ENCODE assay signal across 8 cellular contexts in the genomic region with DNA sequence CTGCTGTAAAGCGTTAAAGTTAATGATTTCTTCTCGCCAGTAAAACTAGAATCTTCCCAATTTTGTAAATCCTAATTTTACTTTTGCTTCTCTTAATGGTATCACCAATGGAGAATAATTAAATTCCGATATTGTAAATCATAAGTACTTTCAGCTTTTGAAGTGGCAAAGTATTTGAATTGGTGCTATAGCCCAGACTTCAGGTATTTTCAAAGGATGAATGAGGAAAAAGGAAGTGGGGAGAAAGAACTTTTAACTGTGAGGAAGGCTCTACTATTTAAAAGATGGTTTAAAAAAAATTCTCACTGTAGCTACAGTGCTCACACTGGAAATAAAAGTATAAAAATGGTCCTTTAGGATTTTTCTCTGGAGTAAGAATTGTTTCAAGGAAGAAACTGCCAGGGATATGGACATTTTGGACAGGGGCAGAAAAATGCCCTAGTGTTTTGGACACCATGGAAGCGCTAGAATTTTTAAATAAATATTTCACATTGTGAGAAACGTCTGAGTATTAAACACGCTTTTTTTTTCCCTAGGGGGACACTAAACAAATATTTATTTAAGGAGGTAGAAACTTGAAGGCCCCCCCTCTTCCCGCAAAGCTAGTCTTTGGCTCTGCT. TPM values are rescaled to one million over a fixed set of nuclear protein-coding genes. Genes with fewer than 3 reads are reported as not detected.
DNase-seq lines count a peak whose midpoint lies in the region; ATAC-seq and TF ChIP-seq lines count a peak whose summit lies in the region.

No MANE protein-coding gene starts in this region.

- POLR2A ChIA-PET in HEK293 (lab: Yijun Ruan, JAX) (interaction anchor here (0.6 to 2.1 kb wide), 7 partner anchors 16 to 250 kb away, joined by 3 to 8 read pairs (median 5); no protein-coding TSS in a partner anchor), activated B cell treated with CpG ODN at 0.5 μM for 24 hours (lab: Charles Lee) (interaction anchor here (0.6 to 3.5 kb wide), 25 partner anchors 10 to 284 kb away, joined by 3 to 29 read pairs (median 4); no protein-coding TSS in a partner anchor)

- H2AFZ ChIP-seq in hepatocyte, result peak overlapping the region; percentile 92

- H3K27ac ChIP-seq in HEK293 (ENCODE audit: extremely low read depth, low read depth, low read length) (peak overlapping the region; percentile 98), hepatocyte (peak overlapping the region; percentile 99), skin epidermis (peak overlapping the region in 20 of 21 experiments; percentile 89 to 100 (median 98))

- H3K9me2 ChIP-seq in hepatocyte (replicated peaks; ENCODE audit: insufficient read depth), result no peaks in the 10 kb centered on the region

- no peak for ATAC-seq in activated B cell treated with CpG ODN at 0.5 μM for 24 hours (ENCODE audit: low read depth)
- ATAC-seq in HG03469 (IDR thresholded peaks at IDR 0.05; ENCODE audit: unreplicated experiment), result no peak
- ATAC-seq in HG03135 (IDR thresholded peaks at IDR 0.05; ENCODE audit: unreplicated experiment), result no peak

- CTCF ChIA-PET in HEK293 (lab: Yijun Ruan, JAX), result interaction anchor here (0.7 to 1.8 kb wide), 3 partner anchors 116 to 201 kb away, joined by 3 to 7 read pairs (median 5); no protein-coding TSS in a partner anchor
- CTCF ChIA-PET in activated B cell treated with CpG ODN at 0.5 μM for 24 hours (lab: Charles Lee), result interaction anchor here (1.4 to 1.9 kb wide), 2 partner anchors 65 to 116 kb away, joined by 3 to 7 read pairs; no protein-coding TSS in a partner anchor

- H3K36me3 Mint-ChIP-seq in activated B cell treated with CpG ODN at 0.5 μM for 24 hours (ENCODE audit: low read depth), result peaks cover 7% of the 10 kb centered on the region

- H3K4me3 Mint-ChIP-seq in activated B cell treated with CpG ODN at 0.5 μM for 24 hours, result peak overlapping the region; percentile 86

- H3K4me1 Mint-ChIP-seq in activated B cell treated with CpG ODN at 0.5 μM for 24 hours, result peaks cover 30% of the 10 kb centered on the region

- TF ChIP-seq CTCF in HEK293 (tag by site-specific recombination; IDR thresholded peaks at IDR 0.05), result no peak
- no peak for TF ChIP-seq CTCF in activated B cell treated with CpG ODN at 0.5 μM for 24 hours (IDR thresholded peaks at IDR 0.05)
- TF ChIP-seq CTCF in hepatocyte (IDR thresholded peaks at IDR 0.05; ENCODE audit: poor library complexity), result no peak

- DNase-seq in activated B cell treated with CpG ODN at 0.5 μM for 24 hours (no peak), hepatocyte (ENCODE audit: low spot score) (no peak), GM19238 (ENCODE audit: insufficient read length, low spot score) (no peak), H4 (ENCODE audit: low spot score) (no peak)

- no peaks in the 10 kb centered on the region for H3K27me3 ChIP-seq in hepatocyte

- H3K27ac Mint-ChIP-seq in activated B cell treated with CpG ODN at 0.5 μM for 24 hours, result peak overlapping the region; percentile 87

- H3K4me3 ChIP-seq in HEK293 (ENCODE audit: low read depth, low read length) (peak overlapping the region; percentile 76), hepatocyte (peak overlapping the region; percentile 90), skin epidermis (peak overlapping the region; percentile 78 to 98 (median 89))

- no peaks in the 10 kb centered on the region for H3K9me3 ChIP-seq in HEK293 (ENCODE audit: control insufficient read depth, insufficient read depth, low read depth, low read length)
- no peaks in the 10 kb centered on the region for H3K9me3 ChIP-seq in hepatocyte (ENCODE audit: low read depth)

- 40% methylated on average over 7 of the region's 7 CpGs for WGBS in hepatocyte (ENCODE audit: low lambda C conversion rate, missing lambda C conversion rate)

- H3K79me2 ChIP-seq in hepatocyte, result peaks cover 44% of the 10 kb centered on the region

- H3K4me1 ChIP-seq in HEK293 (ENCODE audit: control insufficient read depth, insufficient read depth, low read length), result peaks cover 9% of the 10 kb centered on the region
- peaks cover 21% of the 10 kb centered on the region for H3K4me1 ChIP-seq in hepatocyte (ENCODE audit: insufficient read depth)

- no peaks in the 10 kb centered on the region for H3K9me3 Mint-ChIP-seq in activated B cell treated with CpG ODN at 0.5 μM for 24 hours

- peak overlapping the region; percentile 84 for H3K4me2 ChIP-seq in hepatocyte

- intact Hi-C loops in activated B cell treated with CpG ODN at 0.5 μM for 24 hours (cut with micrococcal nuclease), result loop anchor here (5.0 kb wide), 6 partner anchors 56 to 559 kb away; a partner anchor contains a TSS

- H3K36me3 ChIP-seq in HEK293 (ENCODE audit: control insufficient read depth in 2 of 2, insufficient read depth in 1 of 2, low read length in 2 of 2), result no peaks in the 10 kb centered on the region
- H3K36me3 ChIP-seq in hepatocyte (replicated peaks; ENCODE audit: insufficient read depth, low read depth), result no peaks in the 10 kb centered on the region

- no peaks in the 10 kb centered on the region for H3K27me3 Mint-ChIP-seq in activated B cell treated with CpG ODN at 0.5 μM for 24 hours

- peaks cover 26% of the 10 kb centered on the region for H4K20me1 ChIP-seq in hepatocyte (ENCODE audit: insufficient read depth, poor library complexity, severe bottlenecking)

TF ChIP-seq in HEK293, 187 proteins besides CTCF, POLR2A, EP300 and RAD21 (continues in another document):
- TF ChIP-seq, protein P1, sequence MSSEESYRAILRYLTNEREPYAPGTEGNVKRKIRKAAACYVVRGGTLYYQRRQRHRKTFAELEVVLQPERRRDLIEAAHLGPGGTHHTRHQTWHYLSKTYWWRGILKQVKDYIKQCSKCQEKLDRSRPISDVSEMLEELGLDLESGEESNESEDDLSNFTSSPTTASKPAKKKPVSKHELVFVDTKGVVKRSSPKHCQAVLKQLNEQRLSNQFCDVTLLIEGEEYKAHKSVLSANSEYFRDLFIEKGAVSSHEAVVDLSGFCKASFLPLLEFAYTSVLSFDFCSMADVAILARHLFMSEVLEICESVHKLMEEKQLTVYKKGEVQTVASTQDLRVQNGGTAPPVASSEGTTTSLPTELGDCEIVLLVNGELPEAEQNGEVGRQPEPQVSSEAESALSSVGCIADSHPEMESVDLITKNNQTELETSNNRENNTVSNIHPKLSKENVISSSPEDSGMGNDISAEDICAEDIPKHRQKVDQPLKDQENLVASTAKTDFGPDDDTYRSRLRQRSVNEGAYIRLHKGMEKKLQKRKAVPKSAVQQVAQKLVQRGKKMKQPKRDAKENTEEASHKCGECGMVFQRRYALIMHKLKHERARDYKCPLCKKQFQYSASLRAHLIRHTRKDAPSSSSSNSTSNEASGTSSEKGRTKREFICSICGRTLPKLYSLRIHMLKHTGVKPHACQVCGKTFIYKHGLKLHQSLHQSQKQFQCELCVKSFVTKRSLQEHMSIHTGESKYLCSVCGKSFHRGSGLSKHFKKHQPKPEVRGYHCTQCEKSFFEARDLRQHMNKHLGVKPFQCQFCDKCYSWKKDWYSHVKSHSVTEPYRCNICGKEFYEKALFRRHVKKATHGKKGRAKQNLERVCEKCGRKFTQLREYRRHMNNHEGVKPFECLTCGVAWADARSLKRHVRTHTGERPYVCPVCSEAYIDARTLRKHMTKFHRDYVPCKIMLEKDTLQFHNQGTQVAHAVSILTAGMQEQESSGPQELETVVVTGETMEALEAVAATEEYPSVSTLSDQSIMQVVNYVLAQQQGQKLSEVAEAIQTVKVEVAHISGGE (tag by site-specific recombination; conservative IDR thresholded peaks at IDR 0.05; ENCODE audit: low read depth), result no peak
- no peak for TF ChIP-seq ZSCAN30 (tag by site-specific recombination; IDR thresholded peaks at IDR 0.05)
- TF ChIP-seq ZNF626 (tag by site-specific recombination; IDR thresholded peaks at IDR 0.05), result no peak
- TF ChIP-seq, protein P2, sequence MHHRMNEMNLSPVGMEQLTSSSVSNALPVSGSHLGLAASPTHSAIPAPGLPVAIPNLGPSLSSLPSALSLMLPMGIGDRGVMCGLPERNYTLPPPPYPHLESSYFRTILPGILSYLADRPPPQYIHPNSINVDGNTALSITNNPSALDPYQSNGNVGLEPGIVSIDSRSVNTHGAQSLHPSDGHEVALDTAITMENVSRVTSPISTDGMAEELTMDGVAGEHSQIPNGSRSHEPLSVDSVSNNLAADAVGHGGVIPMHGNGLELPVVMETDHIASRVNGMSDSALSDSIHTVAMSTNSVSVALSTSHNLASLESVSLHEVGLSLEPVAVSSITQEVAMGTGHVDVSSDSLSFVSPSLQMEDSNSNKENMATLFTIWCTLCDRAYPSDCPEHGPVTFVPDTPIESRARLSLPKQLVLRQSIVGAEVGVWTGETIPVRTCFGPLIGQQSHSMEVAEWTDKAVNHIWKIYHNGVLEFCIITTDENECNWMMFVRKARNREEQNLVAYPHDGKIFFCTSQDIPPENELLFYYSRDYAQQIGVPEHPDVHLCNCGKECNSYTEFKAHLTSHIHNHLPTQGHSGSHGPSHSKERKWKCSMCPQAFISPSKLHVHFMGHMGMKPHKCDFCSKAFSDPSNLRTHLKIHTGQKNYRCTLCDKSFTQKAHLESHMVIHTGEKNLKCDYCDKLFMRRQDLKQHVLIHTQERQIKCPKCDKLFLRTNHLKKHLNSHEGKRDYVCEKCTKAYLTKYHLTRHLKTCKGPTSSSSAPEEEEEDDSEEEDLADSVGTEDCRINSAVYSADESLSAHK (tag by site-specific recombination; IDR thresholded peaks at IDR 0.05), result peak; percentile 56
- TF ChIP-seq SP2 (tag by site-specific recombination; IDR thresholded peaks at IDR 0.05), result no peak
- TF ChIP-seq, protein P3, sequence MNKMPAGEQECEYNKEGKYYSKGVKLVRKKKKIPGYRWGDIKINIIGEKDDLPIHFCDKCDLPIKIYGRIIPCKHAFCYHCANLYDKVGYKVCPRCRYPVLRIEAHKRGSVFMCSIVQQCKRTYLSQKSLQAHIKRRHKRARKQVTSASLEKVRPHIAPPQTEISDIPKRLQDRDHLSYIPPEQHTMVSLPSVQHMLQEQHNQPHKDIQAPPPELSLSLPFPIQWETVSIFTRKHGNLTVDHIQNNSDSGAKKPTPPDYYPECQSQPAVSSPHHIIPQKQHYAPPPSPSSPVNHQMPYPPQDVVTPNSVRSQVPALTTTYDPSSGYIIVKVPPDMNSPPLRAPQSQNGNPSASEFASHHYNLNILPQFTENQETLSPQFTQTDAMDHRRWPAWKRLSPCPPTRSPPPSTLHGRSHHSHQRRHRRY (tag by site-specific recombination; IDR thresholded peaks at IDR 0.05), result no peak
- no peak for TF ChIP-seq ZFP3 (tag by site-specific recombination; IDR thresholded peaks at IDR 0.05; ENCODE audit: low read depth)
- no peak for TF ChIP-seq ZSCAN16 (tag by site-specific recombination; IDR thresholded peaks at IDR 0.05)
- no peak for TF ChIP-seq ZNF138 (tag by site-specific recombination; IDR thresholded peaks at IDR 0.05; ENCODE audit: borderline replicate concordance)
- TF ChIP-seq ZBTB48 (tag by site-specific recombination; IDR thresholded peaks at IDR 0.05), result no peak

RNA-seq across cellular contexts. Expression of a gene that starts 1.3 kb away (rescaled TPM):
- 62.8 and 69.0 TPM in 2 replicates for total RNA-seq in activated B cell treated with CpG ODN at 0.5 μM for 24 hours
- total RNA-seq in hepatocyte, result 51.3 and 51.9 TPM in 2 replicates
- polyA plus RNA-seq in hepatocyte, result 9.4 and 14.2 TPM in 2 replicates
- total RNA-seq in H4 (2014; rRNA removed; shearing (Covaris generic)), result 15.5 and 16.7 TPM in 2 replicates
